11 cellular contexts compared by ENCODE assay signal in genomic region chr6:163814494-163815364, GRCh38.
DNase-seq lines count a peak whose midpoint lies in the region; ATAC-seq and TF ChIP-seq lines count a peak whose summit lies in the region.
"Had no signal": no experiment of that assay in that cellular context is flagged by ENCODE, and none has a peak within 500 bp of the region (broad histone marks: within the 10 kb centered on the region; RNA-seq: fewer than 3 reads in every experiment).

No MANE protein-coding gene starts in this region.

- H3K36me3 Mint-ChIP-seq in natural killer cell, result no peaks in the 10 kb centered on the region
- H3K36me3 Mint-ChIP-seq: naive thymus-derived CD8-positive, alpha-beta T cell had no signal

- ATAC-seq in GM21576 (IDR thresholded peaks at IDR 0.05; ENCODE audit: unreplicated experiment) (peak; percentile 83), natural killer cell (no peak)
- ATAC-seq: naive thymus-derived CD8-positive, alpha-beta T cell had no signal

- no peak for TF ChIP-seq POLR2A in spleen (IDR thresholded peaks at IDR 0.05)

- no peaks in the 10 kb centered on the region for H3K9me3 Mint-ChIP-seq in natural killer cell

- H3K9me3 ChIP-seq in spleen, result no peaks in the 10 kb centered on the region
- H3K9me3 ChIP-seq: stomach had no signal

- H3K4me3 ChIP-seq in spleen (no peak overlapping the region), dorsolateral prefrontal cortex (no peak overlapping the region)
- H3K4me3 ChIP-seq: stomach had no signal

- no peaks in the 10 kb centered on the region for H3K36me3 ChIP-seq in spleen
- H3K36me3 ChIP-seq: stomach had no signal

- no peak overlapping the region for H3K4me3 Mint-ChIP-seq in natural killer cell
- H3K4me3 Mint-ChIP-seq: naive thymus-derived CD8-positive, alpha-beta T cell had no signal

- peaks cover 0 to 23% (median 14%) of the 10 kb centered on the region in 6 donors for H3K4me1 ChIP-seq in spleen
- H3K4me1 ChIP-seq: stomach had no signal

- DNase-seq in COLO829 (ENCODE audit: low spot score) (peak; percentile 70), kidney glomerular epithelial cell (lab: John Stamatoyannopoulos, UW) (peak; percentile 20), spleen (no peak), natural killer cell (no peak), dorsolateral prefrontal cortex (no peak), NCI-H524 treated with DMSO at 0.1 percent for 48 hours (lab: John Stamatoyannopoulos, UW) (no peak)
- DNase-seq: Karpas-422; naive thymus-derived CD8-positive, alpha-beta T cell; stomach had no signal

- H3K27me3 Mint-ChIP-seq in natural killer cell (ENCODE audit: low read depth in 2 of 2), result peaks cover 2 to 28% of the 10 kb centered on the region in 2 donors

- no peaks in the 10 kb centered on the region for H3K27me3 ChIP-seq in spleen (replicated peaks in 1 of 7)
- no peaks in the 10 kb centered on the region for H3K27me3 ChIP-seq in dorsolateral prefrontal cortex
- H3K27me3 ChIP-seq: stomach had no signal

- intact Hi-C loops in spleen (cut with DNase I; ENCODE audit: low total_unique reads), result no loop called here
- intact Hi-C loops in natural killer cell (cut with micrococcal nuclease), result no loop called here
- intact Hi-C loops in dorsolateral prefrontal cortex (cut with DNase I), result no loop called here

- peaks cover 0 to 5% of the 10 kb centered on the region in 2 donors for H3K4me1 Mint-ChIP-seq in natural killer cell

- no peak overlapping the region for H3K27ac ChIP-seq in spleen
- H3K27ac ChIP-seq in dorsolateral prefrontal cortex, result no peak overlapping the region
- H3K27ac ChIP-seq: stomach had no signal

- WGBS in spleen, 5 donors, result 59 to 81% (median 72%) methylated on average over 17 of the region's 17 CpGs

- H3K27ac Mint-ChIP-seq in natural killer cell, result no peak overlapping the region
- H3K27ac Mint-ChIP-seq: naive thymus-derived CD8-positive, alpha-beta T cell had no signal

- TF ChIP-seq CTCF in spleen (IDR thresholded peaks at IDR 0.05 in 8 of 11, conservative IDR thresholded peaks at IDR 0.05 in 3 of 11) (no peak), natural killer cell (IDR thresholded peaks at IDR 0.05) (no peak), dorsolateral prefrontal cortex (IDR thresholded peaks at IDR 0.05 in 54 of 56, conservative IDR thresholded peaks at IDR 0.05 in 2 of 56; ENCODE audit: low read depth in 1 of 56, partially characterized antibody in 56 of 56) (no peak)

TF ChIP-seq in PFSK-1, 5 proteins besides CTCF, POLR2A, EP300 and RAD21:
- TF ChIP-seq TAF1 (IDR thresholded peaks at IDR 0.05; ENCODE audit: borderline replicate concordance, insufficient read depth, low read length), result no peak
- TF ChIP-seq POLR2AphosphoS5 (IDR thresholded peaks at IDR 0.05; ENCODE audit: low read depth, low read length), result no peak
- TF ChIP-seq FOXP2 (optimal IDR thresholded peaks at IDR 0.05; ENCODE audit: borderline replicate concordance, extremely low read depth, extremely low read length, insufficient read depth), result peak; percentile 82
- TF ChIP-seq REST (IDR thresholded peaks at IDR 0.05; ENCODE audit: insufficient read depth in 1 of 2, low read depth in 2 of 2, low read length in 2 of 2), result peak in 1 of 2 experiments; percentile 72; a peak in 1 of 4 replicates
- peak; percentile 77; the same call in 1 of the 2 replicates for TF ChIP-seq SIN3A (IDR thresholded peaks at IDR 0.05; ENCODE audit: borderline replicate concordance, insufficient read depth, low read length)

Comparison
In these comparisons a context has a peak if more than half of its experiments do, and no peak if none do; other contexts are left out.
1. DNase-seq: peak in COLO829 (single experiment) and kidney glomerular epithelial cell (single experiment); none in spleen (single experiment), natural killer cell (single experiment), dorsolateral prefrontal cortex (0 of 10) and NCI-H524 treated with DMSO at 0.1 percent for 48 hours (single experiment).